ENCODE assay signal across 8 cellular contexts in genomic region chr14:70600382-70601157, GRCh38. TPM values are rescaled to one million over a fixed set of nuclear protein-coding genes. Genes with fewer than 3 reads are reported as not detected.
A peak's percentile ranks its signal among the peaks of the same experiment; 100 is the strongest.
DNase-seq lines count a peak whose midpoint lies in the region; ATAC-seq, FAIRE-seq and TF ChIP-seq lines count a peak whose summit lies in the region.

TSS of gene MED6 (minus strand) at chr14:70600655. CDS start at chr14:70600637, 18 bp downstream.

- no peaks in the 10 kb centered on the region for H3K9me1 ChIP-seq in keratinocyte (ENCODE audit: control insufficient read depth, extremely low read depth, insufficient read depth, low read length)

- DNase-seq in AG09309 (ENCODE audit: low read depth) (peak; percentile 48), NCI-H510A treated with DMSO at 0.1 percent for 48 hours (lab: John Stamatoyannopoulos, UW) (peak; percentile 90), cerebellar cortex (ENCODE audit: low spot score) (peak; percentile 95), keratinocyte (ENCODE audit: low read depth, low spot score) (peak; percentile 38)
- DNase-seq in activated CD4-positive, alpha-beta T cell treated with anti-CD3 and anti-CD28 coated beads for 1 hour = peak; percentile 86
- peak; percentile 83 to 94 (median 86) for DNase-seq in stimulated activated CD4-positive, alpha-beta T cell treated with anti-CD3 and anti-CD28 coated beads, Interleukin-12 subunit alpha, Interleukin-12 subunit beta, amount 100 ng/mL, for 48 hours (ENCODE audit: low read depth in 2 of 3, low spot score in 1 of 3)

- no peak for FAIRE-seq in keratinocyte (lab: Jason Lieb, UNC)

- TF ChIP-seq CTCF in AG09309 (IDR thresholded peaks at IDR 0.05; ENCODE audit: control insufficient read depth, insufficient read depth, low read depth, low read length, missing control alignments) (no peak), keratinocyte (optimal IDR thresholded peaks at IDR 0.05 in 1 of 3, IDR thresholded peaks at IDR 0.05 in 1 of 3, conservative IDR thresholded peaks at IDR 0.05 in 1 of 3; ENCODE audit: extremely low read depth in 1 of 3, insufficient read depth in 2 of 3, low read length in 3 of 3) (no peak)

- no peaks in the 10 kb centered on the region for H4K20me1 ChIP-seq in keratinocyte (ENCODE audit: control insufficient read depth, extremely low read depth, insufficient read depth, low read length)

- peaks cover 0 to 2% of the 10 kb centered on the region in 2 experiments for H3K36me3 ChIP-seq in keratinocyte (ENCODE audit: control insufficient read depth in 2 of 2, extremely low read depth in 1 of 2, insufficient read depth in 2 of 2, low read length in 2 of 2)

- H3K79me2 ChIP-seq in keratinocyte (ENCODE audit: control insufficient read depth, insufficient read depth, low read length) = peaks cover 40% of the 10 kb centered on the region

- dilution Hi-C loops in keratinocyte (cut with MboI; ENCODE audit: extremely low pct_ligation_motif_present, low sequenced_read_pairs) = no loop called here

- H3K9me3 ChIP-seq in keratinocyte (ENCODE audit: control insufficient read depth, low read depth, low read length) = no peaks in the 10 kb centered on the region

- peak within 1 kb of the TSS; percentile 92 for H3K9ac ChIP-seq in keratinocyte (ENCODE audit: control insufficient read depth, extremely low read depth, insufficient read depth, low read length)

- H3K27ac ChIP-seq in keratinocyte (ENCODE audit: control insufficient read depth, insufficient read depth, low read length) = peak within 1 kb of the TSS; percentile 98

- H3K4me3 ChIP-seq in AG09309 (ENCODE audit: control insufficient read depth, low read depth, low read length) (peak within 1 kb of the TSS; percentile 93), keratinocyte (ENCODE audit: control insufficient read depth in 2 of 3, extremely low read depth in 1 of 3, insufficient read depth in 2 of 3, low read depth in 1 of 3, low read length in 3 of 3) (peak within 1 kb of the TSS; percentile 76 to 91 (median 90))

- peaks cover 14% of the 10 kb centered on the region for H3K4me1 ChIP-seq in keratinocyte (ENCODE audit: control insufficient read depth, extremely low read depth, insufficient read depth, low read length)

- H3K4me2 ChIP-seq in keratinocyte (ENCODE audit: control insufficient read depth, extremely low read depth, insufficient read depth, low read depth, low read length) = peak within 1 kb of the TSS; percentile 90

- peak; percentile 96 for ATAC-seq in GM19035 (IDR thresholded peaks at IDR 0.05; ENCODE audit: unreplicated experiment)
- ATAC-seq in HG03432 (IDR thresholded peaks at IDR 0.05; ENCODE audit: unreplicated experiment) = peak; percentile 83

- H2AFZ ChIP-seq in keratinocyte (ENCODE audit: control insufficient read depth, low read length) = peak within 1 kb of the TSS; percentile 100

- no peaks in the 10 kb centered on the region for H3K27me3 ChIP-seq in keratinocyte (ENCODE audit: control insufficient read depth, extremely low read depth, insufficient read depth, low read length)

RNA-seq across cellular contexts. Expression of gene MED6, which starts in this region (rescaled TPM):
- 36.9 to 52.6 TPM (median 40.0 TPM) in 3 replicates for polyA plus RNA-seq in keratinocyte
- polyA plus RNA-seq in keratinocyte (2011; ENCODE audit: low read depth) = 18.2 TPM
- 26.0 and 64.8 TPM in 2 replicates for polyA plus RNA-seq in keratinocyte (2011; cell fraction: cytosol; rRNA removed)
- 39.4 and 58.8 TPM in 2 replicates for polyA plus RNA-seq in keratinocyte (2011; cell fraction: nucleus; rRNA removed)
- 26.0 and 32.3 TPM in 2 replicates for polyA plus RNA-seq in keratinocyte (2012; ENCODE audit: low replicate concordance)
- polyA minus RNA-seq in keratinocyte = 6.2 to 50.8 TPM (median 44.2 TPM) in 3 replicates
- polyA minus RNA-seq in keratinocyte (2011; cell fraction: cytosol; rRNA and poly(A)+ RNA removed) = 11.1 TPM
- polyA minus RNA-seq in keratinocyte (2011; cell fraction: nucleus; rRNA and poly(A)+ RNA removed) = 19.5 and 37.3 TPM in 2 replicates

Comparison
In these comparisons a context has a peak if more than half of its experiments do, and no peak if none do; other contexts are left out.
1. Peak in every context shown above with its lines: DNase-seq, ATAC-seq, H3K4me3 ChIP-seq and H3K27ac ChIP-seq.
2. DNase-seq: peak in every context shown above with its lines; median percentile 95 in cerebellar cortex; 90 in NCI-H510A treated with DMSO at 0.1 percent for 48 hours; 86 in activated CD4-positive, alpha-beta T cell treated with anti-CD3 and anti-CD28 coated beads for 1 hour; 86 in stimulated activated CD4-positive, alpha-beta T cell treated with anti-CD3 and anti-CD28 coated beads, Interleukin-12 subunit alpha, Interleukin-12 subunit beta, amount 100 ng/mL, for 48 hours; 48 in AG09309; 38 in keratinocyte.